ENCODE assay signal across 26 cellular contexts in genomic region chr12:996881-997280, GRCh38.
"Had no signal": no experiment of that assay in that cellular context is flagged by ENCODE, and none has a peak within 500 bp of the region (broad histone marks: within the 10 kb centered on the region; RNA-seq: fewer than 3 reads in every experiment).

No MANE protein-coding gene starts in this region.

- H3K36me3 ChIP-seq: brain microvascular endothelial cell had no signal

- H3K4me3 Mint-ChIP-seq: activated CD4-positive, alpha-beta memory T cell treated with anti-CD3 and anti-CD28 coated beads, Interleukin-2, amount 10 ng/mL, durations not matched to agents 7 days and 5 days; activated CD4-positive, alpha-beta T cell treated with anti-CD3 and anti-CD28 coated beads for 36 hours; activated CD4-positive, alpha-beta T cell treated with anti-CD3 and anti-CD28 coated beads, Interleukin-2, amount 10 ng/mL, durations not matched to agents 24 days and 14 days; activated naive CD4-positive, alpha-beta T cell treated with anti-CD3 and anti-CD28 coated beads, Interleukin-2, amount 10 ng/mL, durations not matched to agents 7 days and 5 days; activated naive CD8-positive, alpha-beta T cell treated with anti-CD3 and anti-CD28 coated beads, Interleukin-2, amount 10 ng/mL, durations not matched to agents 7 days and 5 days; activated T-cell treated with anti-CD3 and anti-CD28 coated beads, Interleukin-2, amount 50 U/mL, for 24 hours; activated T-cell treated with anti-CD3 and anti-CD28 coated beads, Interleukin-2, amount 50 U/mL, for 72 hours; central memory CD8-positive, alpha-beta T cell had no signal

- H3K9me3 ChIP-seq: ascending aorta, esophagus squamous epithelium had no signal

- H3K27me3 ChIP-seq: ascending aorta, brain microvascular endothelial cell, esophagus squamous epithelium had no signal

- ATAC-seq: activated CD4-positive, alpha-beta T cell treated with anti-CD3 and anti-CD28 coated beads for 36 hours; activated naive CD4-positive, alpha-beta T cell treated with anti-CD3 and anti-CD28 coated beads, Interleukin-2, amount 50 U/mL, for 72 hours; activated T-cell treated with anti-CD3 and anti-CD28 coated beads, Interleukin-2, amount 50 U/mL, for 72 hours had no signal

- H3K27me3 Mint-ChIP-seq: activated CD4-positive, alpha-beta memory T cell treated with anti-CD3 and anti-CD28 coated beads, Interleukin-2, amount 10 ng/mL, durations not matched to agents 7 days and 5 days; activated CD4-positive, alpha-beta T cell treated with anti-CD3 and anti-CD28 coated beads for 36 hours; activated CD4-positive, alpha-beta T cell treated with anti-CD3 and anti-CD28 coated beads, Interleukin-2, amount 10 ng/mL, durations not matched to agents 24 days and 14 days; activated naive CD4-positive, alpha-beta T cell treated with anti-CD3 and anti-CD28 coated beads, Interleukin-2, amount 10 ng/mL, durations not matched to agents 7 days and 5 days; activated T-cell treated with anti-CD3 and anti-CD28 coated beads, Interleukin-2, amount 50 U/mL, for 24 hours; central memory CD8-positive, alpha-beta T cell had no signal

- DNase-seq: activated CD4-positive, alpha-beta memory T cell treated with anti-CD3 and anti-CD28 coated beads, Interleukin-2, amount 10 ng/mL, durations not matched to agents 7 days and 5 days; activated CD4-positive, alpha-beta T cell treated with anti-CD3 and anti-CD28 coated beads for 36 hours; activated CD4-positive, alpha-beta T cell treated with anti-CD3 and anti-CD28 coated beads, Interleukin-2, amount 10 ng/mL, durations not matched to agents 24 days and 14 days; activated CD4-positive, alpha-beta T cell treated with anti-CD3 and anti-CD28 coated beads, Interleukin-2, amount 50 U/mL, for 4 hours; activated CD4-positive, CD25-positive, alpha-beta regulatory T cell; activated CD4-positive, CD25-positive, alpha-beta regulatory T cell treated with anti-CD3 and anti-CD28 coated beads, Interleukin-2, amount 50 U/mL, for 72 hours; activated CD8-positive, alpha-beta memory T cell treated with anti-CD3 and anti-CD28 coated beads, Interleukin-2, amount 50 U/mL, for 48 hours; activated gamma-delta T cell; activated naive CD4-positive, alpha-beta T cell; activated naive CD4-positive, alpha-beta T cell treated with anti-CD3 and anti-CD28 coated beads, Interleukin-2, amount 10 ng/mL, durations not matched to agents 7 days and 5 days; activated naive CD8-positive, alpha-beta T cell treated with anti-CD3 and anti-CD28 coated beads, Interleukin-2, amount 10 ng/mL, durations not matched to agents 7 days and 5 days; activated T-cell treated with anti-CD3 and anti-CD28 coated beads for 4 hours; activated T-cell treated with anti-CD3 and anti-CD28 coated beads, Interleukin-2, amount 50 U/mL, for 24 hours; activated T-cell treated with anti-CD3 and anti-CD28 coated beads, Interleukin-2, amount 50 U/mL, for 72 hours; brain microvascular endothelial cell; cortex of kidney; dermis blood vessel endothelial cell; effector CD4-positive, alpha-beta T cell; esophagus squamous epithelium; foreskin melanocyte; head of caudate nucleus; hippocampal formation; T-helper 2 cell had no signal

- H3K27ac Mint-ChIP-seq: activated CD4-positive, alpha-beta memory T cell treated with anti-CD3 and anti-CD28 coated beads, Interleukin-2, amount 10 ng/mL, durations not matched to agents 7 days and 5 days; activated CD4-positive, alpha-beta T cell treated with anti-CD3 and anti-CD28 coated beads for 36 hours; activated CD4-positive, alpha-beta T cell treated with anti-CD3 and anti-CD28 coated beads, Interleukin-2, amount 10 ng/mL, durations not matched to agents 24 days and 14 days; activated naive CD4-positive, alpha-beta T cell treated with anti-CD3 and anti-CD28 coated beads, Interleukin-2, amount 10 ng/mL, durations not matched to agents 7 days and 5 days; activated naive CD4-positive, alpha-beta T cell treated with anti-CD3 and anti-CD28 coated beads, Interleukin-2, amount 50 U/mL, for 72 hours; activated naive CD8-positive, alpha-beta T cell treated with anti-CD3 and anti-CD28 coated beads, Interleukin-2, amount 10 ng/mL, durations not matched to agents 7 days and 5 days; activated T-cell treated with anti-CD3 and anti-CD28 coated beads, Interleukin-2, amount 50 U/mL, for 24 hours; activated T-cell treated with anti-CD3 and anti-CD28 coated beads, Interleukin-2, amount 50 U/mL, for 72 hours had no signal

- H3K4me3 ChIP-seq: ascending aorta, esophagus squamous epithelium had no signal

- H3K9me3 Mint-ChIP-seq: activated CD4-positive, alpha-beta memory T cell treated with anti-CD3 and anti-CD28 coated beads, Interleukin-2, amount 10 ng/mL, durations not matched to agents 7 days and 5 days; activated CD4-positive, alpha-beta T cell treated with anti-CD3 and anti-CD28 coated beads, Interleukin-2, amount 10 ng/mL, durations not matched to agents 24 days and 14 days; activated naive CD4-positive, alpha-beta T cell treated with anti-CD3 and anti-CD28 coated beads, Interleukin-2, amount 10 ng/mL, durations not matched to agents 7 days and 5 days; activated naive CD4-positive, alpha-beta T cell treated with anti-CD3 and anti-CD28 coated beads, Interleukin-2, amount 50 U/mL, for 72 hours; activated naive CD8-positive, alpha-beta T cell treated with anti-CD3 and anti-CD28 coated beads, Interleukin-2, amount 10 ng/mL, durations not matched to agents 7 days and 5 days; activated T-cell treated with anti-CD3 and anti-CD28 coated beads, Interleukin-2, amount 50 U/mL, for 24 hours; activated T-cell treated with anti-CD3 and anti-CD28 coated beads, Interleukin-2, amount 50 U/mL, for 72 hours; central memory CD8-positive, alpha-beta T cell had no signal

- H3K27ac ChIP-seq: brain microvascular endothelial cell, esophagus squamous epithelium had no signal
